8 cellular contexts compared by ENCODE assay signal in the genomic region with DNA sequence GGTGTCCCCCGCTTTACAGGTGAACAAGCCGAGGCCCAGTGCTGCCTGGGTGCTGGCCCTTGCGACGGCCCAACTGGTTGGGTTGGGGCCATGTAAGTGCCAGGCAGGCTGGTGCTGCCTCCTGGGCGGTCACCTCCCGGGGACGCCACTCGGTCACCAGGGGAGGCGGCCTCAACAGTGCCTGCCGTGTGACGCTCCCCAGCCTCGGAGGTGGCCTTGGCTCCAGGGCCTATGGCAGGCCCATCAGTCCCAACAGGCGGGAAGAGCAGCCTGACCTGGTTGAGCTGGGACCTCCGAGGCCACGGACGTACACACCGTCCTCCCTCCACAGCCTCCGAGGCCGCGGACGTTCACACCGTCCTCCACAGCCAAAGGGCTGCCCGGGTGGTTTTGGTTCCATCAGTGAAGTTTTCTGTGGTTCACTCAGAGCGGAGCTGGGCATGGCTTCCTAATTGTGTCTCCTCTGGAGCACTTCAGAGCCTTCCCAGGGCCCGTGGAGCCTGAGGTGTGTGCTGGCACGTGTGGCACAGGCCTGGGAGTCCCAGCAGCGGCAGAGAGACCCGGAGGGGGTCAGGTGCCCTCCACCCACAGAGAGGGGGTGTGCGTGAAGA. TPM values are rescaled to one million over a fixed set of nuclear protein-coding genes. Genes with fewer than 3 reads are reported as not detected.
DNase-seq lines count a peak whose midpoint lies in the region; ATAC-seq and TF ChIP-seq lines count a peak whose summit lies in the region.

No MANE protein-coding gene starts in this region.

- H3K36me3 Mint-ChIP-seq in activated naive CD4-positive, alpha-beta T cell treated with anti-CD3 and anti-CD28 coated beads for 36 hours (ENCODE audit: low read depth), result no peaks in the 10 kb centered on the region
- no peaks in the 10 kb centered on the region for H3K36me3 Mint-ChIP-seq in brain

- no peak for ATAC-seq in GM21619 (IDR thresholded peaks at IDR 0.05; ENCODE audit: unreplicated experiment)

- peaks cover 52% of the 10 kb centered on the region for H3K4me1 ChIP-seq in mucosa of stomach (ENCODE audit: control insufficient read depth, insufficient read depth, low read length)
- peaks cover 9 to 12% of the 10 kb centered on the region in 2 donors for H3K4me1 ChIP-seq in uterus

- H3K27ac Mint-ChIP-seq in activated naive CD4-positive, alpha-beta T cell treated with anti-CD3 and anti-CD28 coated beads for 36 hours, result peak overlapping the region; percentile 94
- H3K27ac Mint-ChIP-seq in brain, result peak overlapping the region in 3 of 5 experiments; percentile 41 to 59 (median 56)

- H3K4me3 ChIP-seq in mucosa of stomach (ENCODE audit: low read length) (no peak overlapping the region), uterus (no peak overlapping the region)

- no peaks in the 10 kb centered on the region for H3K9me3 Mint-ChIP-seq in activated naive CD4-positive, alpha-beta T cell treated with anti-CD3 and anti-CD28 coated beads for 36 hours
- no peaks in the 10 kb centered on the region for H3K9me3 Mint-ChIP-seq in brain

- H3K4me1 Mint-ChIP-seq in activated naive CD4-positive, alpha-beta T cell treated with anti-CD3 and anti-CD28 coated beads for 36 hours (ENCODE audit: low read depth), result peaks cover 30% of the 10 kb centered on the region
- peaks cover 16% of the 10 kb centered on the region for H3K4me1 Mint-ChIP-seq in brain

- no peak for TF ChIP-seq POLR2A in uterus (IDR thresholded peaks at IDR 0.05)

- H3K9ac ChIP-seq in mucosa of stomach (ENCODE audit: low read length), result peak overlapping the region; percentile 76

- H3K9me3 ChIP-seq in mucosa of stomach (ENCODE audit: control insufficient read depth, low read length) (no peaks in the 10 kb centered on the region), uterus (no peaks in the 10 kb centered on the region)

- H3K27me3 Mint-ChIP-seq in activated naive CD4-positive, alpha-beta T cell treated with anti-CD3 and anti-CD28 coated beads for 36 hours (ENCODE audit: low read depth), result no peaks in the 10 kb centered on the region
- peaks cover 3% of the 10 kb centered on the region for H3K27me3 Mint-ChIP-seq in brain

- intact Hi-C loops in activated naive CD4-positive, alpha-beta T cell treated with anti-CD3 and anti-CD28 coated beads for 36 hours (cut with micrococcal nuclease), result loop anchor here (1.0 to 5.0 kb wide), 2 partner anchors 28 to 501 kb away; a partner anchor contains a TSS
- intact Hi-C loops in uterus (cut with DNase I; ENCODE audit: low total_unique reads), result no loop called here

- CTCF ChIA-PET in activated naive CD4-positive, alpha-beta T cell treated with anti-CD3 and anti-CD28 coated beads for 36 hours (lab: Charles Lee), result interaction anchor here (0.6 to 1.6 kb wide), 3 partner anchors 20 to 168 kb away, joined by 3 to 9 read pairs (median 8); no protein-coding TSS in a partner anchor
- CTCF ChIA-PET in GM10248 (lab: Yijun Ruan, JAX), result interaction anchor here (0.6 to 2.3 kb wide), 8 partner anchors 9 to 241 kb away, joined by 3 to 7 read pairs (median 3); a partner anchor contains a TSS

- H3K36me3 ChIP-seq in mucosa of stomach (ENCODE audit: control insufficient read depth, insufficient read depth, low read length) (no peaks in the 10 kb centered on the region), uterus (no peaks in the 10 kb centered on the region)

- POLR2A ChIA-PET in GM10248 (lab: Yijun Ruan, JAX), result interaction anchor here (0.9 kb wide), 1 partner anchor 28 kb away, joined by 3 read pairs; no protein-coding TSS in a partner anchor

- H3K27me3 ChIP-seq in mucosa of stomach (ENCODE audit: control insufficient read depth, insufficient read depth, low read length) (no peaks in the 10 kb centered on the region), uterus (no peaks in the 10 kb centered on the region)

- H3K4me3 Mint-ChIP-seq in activated naive CD4-positive, alpha-beta T cell treated with anti-CD3 and anti-CD28 coated beads for 36 hours, result peak overlapping the region; percentile 74
- no peak overlapping the region for H3K4me3 Mint-ChIP-seq in brain

- DNase-seq in activated naive CD4-positive, alpha-beta T cell treated with anti-CD3 and anti-CD28 coated beads for 36 hours, result no peak
- DNase-seq in activated naive CD4-positive, alpha-beta T cell treated with anti-CD3 and anti-CD28 coated beads, Interleukin-2, amount 50 U/mL, for 16 hours, result no peak
- no peak for DNase-seq in uterus
- no peak for DNase-seq in GM10248 (ENCODE audit: extremely low spot score)
- no peak for DNase-seq in NCI-H1417 (lab: John Stamatoyannopoulos, UW)

- TF ChIP-seq CTCF in brain (conservative IDR thresholded peaks at IDR 0.05) (no peak), uterus (IDR thresholded peaks at IDR 0.05) (no peak), GM10248 (IDR thresholded peaks at IDR 0.05; ENCODE audit: control extremely low read depth, extremely low read depth, low read depth, missing control alignments) (no peak)

- H3K27ac ChIP-seq in uterus, result peak overlapping the region; percentile 85 to 91

RNA-seq across cellular contexts. Expression of a gene that starts 19.3 kb away (rescaled TPM):
- 10 to 100 TPM; 22.4 to 22.6 TPM for total RNA-seq in activated naive CD4-positive, alpha-beta T cell treated with anti-CD3 and anti-CD28 coated beads for 36 hours
- 18.2 TPM for polyA plus RNA-seq in brain (ENCODE audit: insufficient read depth, low read depth, low replicate concordance)
- total RNA-seq in uterus, result 10 to 100 TPM in 3 of 4 donors, 1 to 10 TPM in 1; 1.8 to 51.2 (median 29.9) TPM
